Comparison of ENCODE assay signal across 30 cellular contexts in the genomic region with DNA sequence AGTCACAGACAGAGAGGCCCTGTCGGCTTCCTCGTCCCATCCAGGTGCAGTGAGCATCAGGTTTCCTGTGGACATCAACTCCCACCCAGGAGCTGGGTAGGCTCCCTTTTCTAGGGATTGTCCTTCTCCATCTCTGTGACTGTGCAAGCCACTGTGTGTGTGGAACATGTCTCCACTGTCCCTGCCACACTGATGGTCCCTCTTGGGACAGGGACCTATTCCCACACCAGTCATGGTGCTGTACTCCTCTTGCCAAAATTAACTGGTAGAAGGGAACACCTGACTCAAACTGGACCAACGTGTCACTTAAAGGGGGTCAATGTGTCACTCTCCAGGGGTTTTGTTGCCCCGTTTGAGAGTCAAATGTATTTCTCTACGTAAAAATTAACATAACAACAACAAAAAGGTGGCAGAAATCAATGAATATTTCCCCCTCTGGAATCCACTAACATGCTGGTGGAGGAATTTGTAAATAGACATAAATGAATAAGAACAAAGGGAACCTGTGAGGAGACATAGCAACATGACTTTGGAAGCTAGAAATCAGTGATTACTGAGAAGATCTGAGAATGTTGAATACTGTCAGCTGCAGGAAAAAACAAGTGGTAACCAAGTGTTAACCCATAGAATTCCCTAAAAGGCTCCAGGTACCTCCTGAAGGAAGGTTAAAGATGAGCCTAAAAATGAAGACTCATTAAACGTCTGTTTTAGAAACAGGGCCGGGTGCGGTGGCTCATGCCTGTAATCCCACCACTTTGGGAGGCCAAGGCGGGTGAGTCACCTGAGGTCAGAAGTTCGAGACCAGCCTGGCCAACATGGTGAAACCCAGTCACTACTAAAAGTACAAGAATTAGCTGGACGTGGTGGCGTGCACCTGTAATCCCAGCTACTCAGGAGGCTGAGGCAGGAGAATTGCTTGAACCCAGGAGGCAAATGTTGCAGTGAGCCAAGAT. TPM values are rescaled to one million over a fixed set of nuclear protein-coding genes. Genes with fewer than 3 reads are reported as not detected.
DNase-seq lines count a peak whose midpoint lies in the region; ATAC-seq and TF ChIP-seq lines count a peak whose summit lies in the region.
"Had no signal": no experiment of that assay in that cellular context is flagged by ENCODE, and none has a peak within 500 bp of the region (broad histone marks: within the 10 kb centered on the region; RNA-seq: fewer than 3 reads in every experiment).

No MANE protein-coding gene starts in this region.

- no peaks in the 10 kb centered on the region for H3K27me3 Mint-ChIP-seq in MCF 10A (ENCODE audit: insufficient read depth, unreplicated experiment)
- H3K27me3 Mint-ChIP-seq: central memory CD8-positive, alpha-beta T cell; stimulated activated naive CD8-positive, alpha-beta T cell treated with anti-CD3 and anti-CD28 coated beads, Interleukin-15, Interleukin-2, amounts not matched to agents 100 ng/mL and 50 ng/mL, for 24 hours had no signal

- CTCF ChIA-PET in MCF 10A (lab: Yijun Ruan, JAX), result interaction anchor here (0.6 to 2.6 kb wide), 4 partner anchors 10 to 96 kb away, joined by 3 to 8 read pairs (median 4); no protein-coding TSS in a partner anchor

- DNase-seq in MCF 10A (ENCODE audit: unreplicated experiment), result no peak
- DNase-seq in breast epithelium (ENCODE audit: low spot score in 2 of 2), result no peak
- DNase-seq in dedifferentiated amniotic fluid mesenchymal stem cell (ENCODE audit: extremely low spot score), result no peak
- no peak for DNase-seq in NK-92 treated with Interleukin-12 subunit alpha and Interleukin-12 subunit beta, amount 100 ng/mL, for 24 hours (lab: John Stamatoyannopoulos, UW)
- DNase-seq in activated naive CD4-positive, alpha-beta T cell treated with Interleukin-2 at 50 U/mL for 16 hours, result no peak
- DNase-seq: 8988T; activated CD8-positive, alpha-beta memory T cell treated with anti-CD3 and anti-CD28 coated beads for 24 hours; activated naive CD4-positive, alpha-beta T cell treated with anti-CD3 and anti-CD28 coated beads, Interleukin-2, amount 50 U/mL, for 16 hours; activated T-cell treated with anti-CD3 and anti-CD28 coated beads, Interleukin-2, amount 50 U/mL, for 72 hours; Caco-2; DND-41; left ventricle myocardium inferior; NCI-H1694 treated with DMSO at 0.1 percent for 48 hours; NCI-H2227 treated with DMSO at 0.1 percent for 48 hours; NCI-H774; psoas muscle; stimulated activated CD4-positive, alpha-beta T cell treated with anti-CD3 and anti-CD28 coated beads, Interleukin-4, amount 100 ng/mL, for 1 hour; T-helper 9 cell; transverse colon had no signal

- H3K9me3 ChIP-seq in breast epithelium (no peaks in the 10 kb centered on the region), iPS-20b (ENCODE audit: insufficient read depth, low read depth, low read length) (no peaks in the 10 kb centered on the region)
- H3K9me3 ChIP-seq: ascending aorta, BLaER1, Caco-2, gastroesophageal sphincter, left ventricle myocardium inferior, psoas muscle, transverse colon had no signal

- no peaks in the 10 kb centered on the region for H3K27me3 ChIP-seq in breast epithelium
- H3K27me3 ChIP-seq in iPS-20b (ENCODE audit: insufficient read depth, low read length), result no peaks in the 10 kb centered on the region
- H3K27me3 ChIP-seq: ascending aorta, BLaER1, gastroesophageal sphincter, transverse colon had no signal

- H3K9ac ChIP-seq in iPS-20b (ENCODE audit: low read depth, low read length), result peak overlapping the region; percentile 25; the same call in 1 of the 2 replicates
- H3K9ac ChIP-seq: BLaER1 had no signal

- H3K9me3 Mint-ChIP-seq in MCF 10A (ENCODE audit: unreplicated experiment), result no peaks in the 10 kb centered on the region
- H3K9me3 Mint-ChIP-seq: activated T-cell treated with anti-CD3 and anti-CD28 coated beads, Interleukin-2, amount 50 U/mL, for 72 hours; central memory CD8-positive, alpha-beta T cell; stimulated activated naive CD8-positive, alpha-beta T cell treated with anti-CD3 and anti-CD28 coated beads, Interleukin-15, Interleukin-2, amounts not matched to agents 100 ng/mL and 50 ng/mL, for 24 hours had no signal

- BruUV-seq in MCF 10A (replicated peaks; lab: Mats Ljungman, UMichigan), result no TSS peak

- H3K36me3 ChIP-seq in breast epithelium (no peaks in the 10 kb centered on the region), iPS-20b (ENCODE audit: insufficient read depth, low read depth, low read length) (no peaks in the 10 kb centered on the region)
- H3K36me3 ChIP-seq: ascending aorta, BLaER1, gastroesophageal sphincter, left ventricle myocardium inferior, transverse colon had no signal

- no peak overlapping the region for H3K4me3 Mint-ChIP-seq in MCF 10A (ENCODE audit: unreplicated experiment)
- H3K4me3 Mint-ChIP-seq: activated T-cell treated with anti-CD3 and anti-CD28 coated beads, Interleukin-2, amount 50 U/mL, for 72 hours; central memory CD8-positive, alpha-beta T cell; neural crest cell; stimulated activated naive CD8-positive, alpha-beta T cell treated with anti-CD3 and anti-CD28 coated beads, Interleukin-15, Interleukin-2, amounts not matched to agents 100 ng/mL and 50 ng/mL, for 24 hours had no signal

- H3K36me3 Mint-ChIP-seq in MCF 10A (ENCODE audit: insufficient read depth, unreplicated experiment), result no peaks in the 10 kb centered on the region

- H3K27ac ChIP-seq in breast epithelium (no peak overlapping the region), iPS-20b (ENCODE audit: low read length) (no peak overlapping the region)
- H3K27ac ChIP-seq: ascending aorta, BLaER1, gastroesophageal sphincter, left ventricle myocardium inferior, psoas muscle, transverse colon had no signal

- TF ChIP-seq CTCF in MCF 10A (IDR thresholded peaks at IDR 0.05; ENCODE audit: unreplicated experiment) (no peak), breast epithelium (IDR thresholded peaks at IDR 0.05) (no peak)

- H3K4me3 ChIP-seq in breast epithelium, result no peak overlapping the region
- H3K4me3 ChIP-seq in iPS-20b (ENCODE audit: low read length), result peak overlapping the region; percentile 33; the same call in 1 of the 2 replicates
- H3K4me3 ChIP-seq: ascending aorta, BLaER1, gastroesophageal sphincter, left ventricle myocardium inferior, psoas muscle, skin epidermis, transverse colon had no signal

- TF ChIP-seq POLR2A in breast epithelium (IDR thresholded peaks at IDR 0.05), result no peak

- H3K27ac Mint-ChIP-seq in MCF 10A (ENCODE audit: low read depth, unreplicated experiment), result peak overlapping the region; percentile 40
- H3K27ac Mint-ChIP-seq: activated T-cell treated with anti-CD3 and anti-CD28 coated beads, Interleukin-2, amount 50 U/mL, for 72 hours; stimulated activated naive CD8-positive, alpha-beta T cell treated with anti-CD3 and anti-CD28 coated beads, Interleukin-15, Interleukin-2, amounts not matched to agents 100 ng/mL and 50 ng/mL, for 24 hours had no signal

- H3K4me1 ChIP-seq in breast epithelium (no peaks in the 10 kb centered on the region), iPS-20b (ENCODE audit: insufficient read depth, low read length) (peaks cover 24% of the 10 kb centered on the region; the same call in 1 of the 2 replicates)
- H3K4me1 ChIP-seq: ascending aorta, BLaER1, gastroesophageal sphincter, left ventricle myocardium inferior, psoas muscle had no signal

- ATAC-seq in SK-N-SH treated with all-trans-retinoic acid at 6 μM for 48 hours (0 out of 3 replicates have a peak, but pooled peaks have one; percentile 15), HG03457 (IDR thresholded peaks at IDR 0.05; ENCODE audit: unreplicated experiment) (no peak)
- ATAC-seq: activated CD4-positive, CD25-positive, alpha-beta regulatory T cell treated with anti-CD3 and anti-CD28 coated beads, Interleukin-2, amount 50 U/mL, for 24 hours; activated T-cell treated with anti-CD3 and anti-CD28 coated beads, Interleukin-2, amount 50 U/mL, for 72 hours; gastroesophageal sphincter had no signal

- intact Hi-C loops in MCF 10A (cut with micrococcal nuclease) (no loop called here), breast epithelium (cut with DNase I; ENCODE audit: low total_unique reads) (no loop called here)

- peaks cover 17% of the 10 kb centered on the region for H3K4me1 Mint-ChIP-seq in MCF 10A (ENCODE audit: insufficient read depth, unreplicated experiment)
- H3K4me1 Mint-ChIP-seq: central memory CD8-positive, alpha-beta T cell; neural crest cell had no signal

- POLR2A ChIA-PET in MCF 10A (lab: Yijun Ruan, JAX), result interaction anchor here (0.6 to 4.5 kb wide), 12 partner anchors 10 to 97 kb away, joined by 3 to 32 read pairs (median 10); a partner anchor contains a TSS

TF ChIP-seq in SK-N-SH treated with all-trans-retinoic acid at 6 μM for 48 hours, 23 proteins besides CTCF, POLR2A, EP300 and RAD21 (continues in another document):
- TF ChIP-seq, protein P1, sequence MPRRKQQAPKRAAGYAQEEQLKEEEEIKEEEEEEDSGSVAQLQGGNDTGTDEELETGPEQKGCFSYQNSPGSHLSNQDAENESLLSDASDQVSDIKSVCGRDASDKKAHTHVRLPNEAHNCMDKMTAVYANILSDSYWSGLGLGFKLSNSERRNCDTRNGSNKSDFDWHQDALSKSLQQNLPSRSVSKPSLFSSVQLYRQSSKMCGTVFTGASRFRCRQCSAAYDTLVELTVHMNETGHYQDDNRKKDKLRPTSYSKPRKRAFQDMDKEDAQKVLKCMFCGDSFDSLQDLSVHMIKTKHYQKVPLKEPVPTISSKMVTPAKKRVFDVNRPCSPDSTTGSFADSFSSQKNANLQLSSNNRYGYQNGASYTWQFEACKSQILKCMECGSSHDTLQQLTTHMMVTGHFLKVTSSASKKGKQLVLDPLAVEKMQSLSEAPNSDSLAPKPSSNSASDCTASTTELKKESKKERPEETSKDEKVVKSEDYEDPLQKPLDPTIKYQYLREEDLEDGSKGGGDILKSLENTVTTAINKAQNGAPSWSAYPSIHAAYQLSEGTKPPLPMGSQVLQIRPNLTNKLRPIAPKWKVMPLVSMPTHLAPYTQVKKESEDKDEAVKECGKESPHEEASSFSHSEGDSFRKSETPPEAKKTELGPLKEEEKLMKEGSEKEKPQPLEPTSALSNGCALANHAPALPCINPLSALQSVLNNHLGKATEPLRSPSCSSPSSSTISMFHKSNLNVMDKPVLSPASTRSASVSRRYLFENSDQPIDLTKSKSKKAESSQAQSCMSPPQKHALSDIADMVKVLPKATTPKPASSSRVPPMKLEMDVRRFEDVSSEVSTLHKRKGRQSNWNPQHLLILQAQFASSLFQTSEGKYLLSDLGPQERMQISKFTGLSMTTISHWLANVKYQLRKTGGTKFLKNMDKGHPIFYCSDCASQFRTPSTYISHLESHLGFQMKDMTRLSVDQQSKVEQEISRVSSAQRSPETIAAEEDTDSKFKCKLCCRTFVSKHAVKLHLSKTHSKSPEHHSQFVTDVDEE (CRISPR knock-in tag; IDR thresholded peaks at IDR 0.05), result no peak
- no peak for TF ChIP-seq ZFP30 (CRISPR knock-in tag; IDR thresholded peaks at IDR 0.05)

RNA-seq across cellular contexts. Expression of a gene that starts 40.4 kb away (rescaled TPM):
- total RNA-seq in MCF 10A (2022), result 0.84 and 2.2 TPM in 2 replicates
- not detected for total RNA-seq in breast epithelium
- total RNA-seq: ascending aorta, gastroesophageal sphincter, left ventricle myocardium inferior had no signal

RNA-seq across cellular contexts. Expression of a gene that starts 48.7 kb away (rescaled TPM):
- total RNA-seq in MCF 10A (2022) (173 and 188 TPM in 2 replicates), breast epithelium (100 to 1,000 TPM; 102 to 254 (median 109) TPM)
